14 cellular contexts compared by ENCODE assay signal in genomic region chr5:62112689-62113220, GRCh38.
"Had no signal": no experiment of that assay in that cellular context is flagged by ENCODE, and none has a peak within 500 bp of the region (broad histone marks: within the 10 kb centered on the region; RNA-seq: fewer than 3 reads in every experiment).

No MANE protein-coding gene starts in this region.

- H3K36me3 ChIP-seq: esophagus muscularis mucosa, ovary, stomach, thyroid gland had no signal

- H3K4me3 ChIP-seq: esophagus muscularis mucosa, ovary, stomach, thyroid gland had no signal

- DNase-seq: activated CD4-positive, alpha-beta T cell treated with anti-CD3 and anti-CD28 coated beads, Interleukin-2, amount 50 U/mL, for 4 hours; activated CD4-positive, CD25-positive, alpha-beta regulatory T cell treated with anti-CD3 and anti-CD28 coated beads, Interleukin-2, amount 50 U/mL, for 72 hours; activated CD8-positive, alpha-beta memory T cell treated with anti-CD3 and anti-CD28 coated beads, Interleukin-2, amount 10 ng/mL, durations not matched to agents 7 days and 5 days; activated gamma-delta T cell; activated T-cell treated with anti-CD3 and anti-CD28 coated beads, Interleukin-2, amount 50 U/mL, for 24 hours; anterior cingulate cortex; foreskin keratinocyte; ovary; stimulated activated CD4-positive, alpha-beta T cell treated with anti-CD3 and anti-CD28 coated beads, Interleukin-15, amount 100 ng/mL, for 24 hours; stimulated activated CD4-positive, alpha-beta T cell treated with anti-CD3 and anti-CD28 coated beads, Interleukin-4, amount 100 ng/mL, for 4 hours; stomach; SW 1271; thyroid gland had no signal

- H3K27ac ChIP-seq: esophagus muscularis mucosa, foreskin keratinocyte, ovary, stomach, thyroid gland had no signal

- H3K9me3 ChIP-seq: esophagus muscularis mucosa, ovary, stomach, thyroid gland had no signal

- H3K4me1 ChIP-seq: foreskin keratinocyte, stomach, thyroid gland had no signal

- H3K27me3 ChIP-seq: esophagus muscularis mucosa, ovary, stomach, thyroid gland had no signal
